Comparison of ENCODE assay signal across 1 cellular context in genomic region chr4:166739215-166739614, GRCh38.
A peak's percentile ranks its signal among the peaks of the same experiment; 100 is the strongest.
DNase-seq lines count a peak whose midpoint lies in the region; ATAC-seq and TF ChIP-seq lines count a peak whose summit lies in the region.
"Not testable (repeated sequence)": the region's sequence is repeated elsewhere in the genome, so short reads cannot be mapped to it uniquely, and the experiment has no call there.

No MANE protein-coding gene starts in this region.

- CTCF ChIA-PET in WTC11 (lab: Charles Lee) = not testable (repeated sequence)

- POLR2A ChIA-PET in WTC11 (lab: Charles Lee) = not testable (repeated sequence)

- H3K27me3 Mint-ChIP-seq in WTC11 (ENCODE audit: low read depth) = not testable (repeated sequence)

- not testable (repeated sequence) for H3K4me1 Mint-ChIP-seq in WTC11

- not testable (repeated sequence) for TF ChIP-seq CTCF in WTC11 (IDR thresholded peaks at IDR 0.05)

- H3K9me3 Mint-ChIP-seq in WTC11 = peaks cover 22% of the 10 kb centered on the region

- DNase-seq in WTC11 (ENCODE audit: low spot score) = not testable (repeated sequence)

- H3K36me3 Mint-ChIP-seq in WTC11 = peaks cover 52% of the 10 kb centered on the region

- not testable (repeated sequence) for H3K27ac Mint-ChIP-seq in WTC11

- not testable (repeated sequence) for ATAC-seq in WTC11

- H3K4me3 Mint-ChIP-seq in WTC11 = not testable (repeated sequence)

TF ChIP-seq in WTC11, 78 proteins besides CTCF, POLR2A, EP300 and RAD21:
- TF ChIP-seq NFATC4 (CRISPR knock-in tag; IDR thresholded peaks at IDR 0.05) = peak; percentile 68; the same call in 1 of the 2 replicates
- peak; percentile 63; the same call in 1 of the 2 replicates for TF ChIP-seq AR (CRISPR knock-in tag; IDR thresholded peaks at IDR 0.05)
